In the genomic region with DNA sequence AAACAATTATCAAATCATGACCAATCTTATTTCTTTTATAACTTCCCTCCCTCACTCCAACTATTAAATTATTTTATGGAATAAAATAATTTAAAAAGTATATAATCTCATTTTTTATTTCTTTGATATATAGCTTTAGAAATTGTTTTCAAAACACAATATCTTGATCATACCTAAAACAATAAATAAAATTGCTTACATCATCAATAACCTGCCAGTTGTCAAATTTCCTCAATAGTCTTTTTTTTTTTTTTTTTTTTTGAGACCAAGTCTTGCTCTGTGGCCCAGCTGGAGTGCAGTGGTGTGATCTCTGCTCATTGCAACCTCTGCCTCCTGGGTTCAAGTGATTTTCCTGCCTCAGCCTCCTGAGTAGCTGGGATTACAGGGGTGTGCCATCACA, we compare ENCODE assay signal across 19 cellular contexts.
DNase-seq lines count a peak whose midpoint lies in the region; ATAC-seq, FAIRE-seq and TF ChIP-seq lines count a peak whose summit lies in the region.
"Had no signal": no experiment of that assay in that cellular context is flagged by ENCODE, and none has a peak within 500 bp of the region (broad histone marks: within the 10 kb centered on the region; RNA-seq: fewer than 3 reads in every experiment).

No MANE protein-coding gene starts in this region.

- H3K18ac ChIP-seq in IMR-90 (ENCODE audit: low read depth, low read length) = no peak overlapping the region
- H3K18ac ChIP-seq in H1 (ENCODE audit: extremely low read depth, low read length) = no peak overlapping the region

- H3K4me2 ChIP-seq in A549 (no peak overlapping the region), IMR-90 (ENCODE audit: low read depth, low read length) (no peak overlapping the region), H1 (ENCODE audit: insufficient read depth in 1 of 2, low read depth in 2 of 2, low read length in 2 of 2) (no peak overlapping the region), SK-N-SH (no peak overlapping the region)

- H3K79me1 ChIP-seq in IMR-90 (ENCODE audit: low read depth in 1 of 2, low read length in 2 of 2) (no peaks in the 10 kb centered on the region), H1 (ENCODE audit: low read depth, low read length) (no peaks in the 10 kb centered on the region)

- H2BK20ac ChIP-seq in IMR-90 (ENCODE audit: low read depth, low read length) = no peak overlapping the region
- H2BK20ac ChIP-seq in H1 (ENCODE audit: low read length) = no peak overlapping the region

- no peak for TF ChIP-seq RAD21 in A549 (conservative IDR thresholded peaks at IDR 0.05 in 1 of 2, IDR thresholded peaks at IDR 0.05 in 1 of 2)
- TF ChIP-seq RAD21 in IMR-90 (IDR thresholded peaks at IDR 0.05; ENCODE audit: low read length) = no peak
- no peak for TF ChIP-seq RAD21 in H1 (IDR thresholded peaks at IDR 0.05 in 1 of 2, conservative IDR thresholded peaks at IDR 0.05 in 1 of 2; ENCODE audit: low read depth in 2 of 2, low read length in 2 of 2)
- no peak for TF ChIP-seq RAD21 in SK-N-SH (IDR thresholded peaks at IDR 0.05; ENCODE audit: low read length)

- H2BK12ac ChIP-seq in H1 (ENCODE audit: low read depth, low read length) = no peak overlapping the region

- H3K14ac ChIP-seq in IMR-90 (replicated peaks; ENCODE audit: low read depth, low read length) (no peak overlapping the region), H1 (ENCODE audit: insufficient read length) (no peak overlapping the region)

- DNase-seq in A549 (ENCODE audit: low read depth in 1 of 2, low spot score in 1 of 2) (no peak), IMR-90 (no peak), H1 (ENCODE audit: low read depth in 1 of 2, low spot score in 2 of 2) (no peak), heart right ventricle (no peak), SK-N-SH (no peak), iPS-NIHi7 (ENCODE audit: extremely low spot score) (no peak)
- DNase-seq: 8988T; C1 segment of cervical spinal cord; Calu3; CD4-positive, alpha-beta memory T cell; COR-L47; DMS153; DND-41; GDM1; GM23248 had no signal

- H2BK5ac ChIP-seq in IMR-90 (ENCODE audit: low read depth, low read length, poor library complexity, severe bottlenecking) (no peak overlapping the region), H1 (ENCODE audit: low read depth, low read length) (no peak overlapping the region)

- no TSS peak for BruUV-seq in IMR-90 (replicated peaks; lab: Mats Ljungman, UMichigan)

- dilution Hi-C loops in IMR-90 (cut with HindIII; ENCODE audit: low sequenced_read_pairs, unreplicated experiment) = no loop called here

- H4K91ac ChIP-seq in IMR-90 (ENCODE audit: insufficient read depth, low read depth, low read length) (no peak overlapping the region), H1 (replicated peaks; ENCODE audit: insufficient read length, low read length) (no peak overlapping the region)

- H2AFZ ChIP-seq in IMR-90 (replicated peaks; ENCODE audit: low read length, poor library complexity) (no peak overlapping the region), H1 (ENCODE audit: low read length) (no peak overlapping the region), SK-N-SH (ENCODE audit: low read depth) (no peak overlapping the region)
- H2AFZ ChIP-seq: GM23248 had no signal

- H3K9me2 ChIP-seq in SK-N-SH = no peaks in the 10 kb centered on the region

- no peak overlapping the region for H2BK15ac ChIP-seq in IMR-90 (ENCODE audit: low read depth, low read length)
- no peak overlapping the region for H2BK15ac ChIP-seq in H1 (ENCODE audit: low read length)

- TF ChIP-seq CTCF in A549 (IDR thresholded peaks at IDR 0.05) = no peak
- no peak for TF ChIP-seq CTCF in IMR-90 (conservative IDR thresholded peaks at IDR 0.05; ENCODE audit: low read depth, low read length)
- no peak for TF ChIP-seq CTCF in H1 (IDR thresholded peaks at IDR 0.05; ENCODE audit: control extremely low read depth in 1 of 3, insufficient read depth in 1 of 3, low read depth in 1 of 3, low read length in 3 of 3)
- TF ChIP-seq CTCF in heart right ventricle (IDR thresholded peaks at IDR 0.05) = no peak
- TF ChIP-seq CTCF in SK-N-SH (IDR thresholded peaks at IDR 0.05) = no peak

- H3K4ac ChIP-seq in IMR-90 (ENCODE audit: low read depth, low read length) (no peak overlapping the region), H1 (replicated peaks; ENCODE audit: insufficient read length, low read depth, low read length) (no peak overlapping the region)

- H3K9ac ChIP-seq in IMR-90 (ENCODE audit: low read depth, low read length) (no peak overlapping the region), H1 (replicated peaks in 1 of 4; ENCODE audit: extremely low read depth in 1 of 4, low read depth in 3 of 4, low read length in 3 of 4) (no peak overlapping the region), SK-N-SH (no peak overlapping the region)
- H3K9ac ChIP-seq: GM23248 had no signal

- H3K23ac ChIP-seq in IMR-90 (ENCODE audit: low read depth, low read length) (no peak overlapping the region), H1 (ENCODE audit: insufficient read length) (no peak overlapping the region)

- H3K79me2 ChIP-seq in H1 (ENCODE audit: control insufficient read depth in 1 of 2, insufficient read depth in 2 of 2, low read length in 2 of 2) = no peaks in the 10 kb centered on the region
- H3K79me2 ChIP-seq in SK-N-SH (ENCODE audit: insufficient read depth) = no peaks in the 10 kb centered on the region

- H3K27me3 ChIP-seq in IMR-90 (ENCODE audit: control insufficient read depth, insufficient read depth, low read length) (peaks cover 27% of the 10 kb centered on the region), H1 (replicated peaks in 1 of 4; ENCODE audit: control insufficient read depth in 3 of 4, extremely low read depth in 1 of 4, insufficient read depth in 3 of 4, low read length in 3 of 4) (no peaks in the 10 kb centered on the region), heart right ventricle (no peaks in the 10 kb centered on the region), SK-N-SH (ENCODE audit: insufficient read depth) (no peaks in the 10 kb centered on the region)

- H3K4me3 ChIP-seq in A549 = no peak overlapping the region
- no peak overlapping the region for H3K4me3 ChIP-seq in IMR-90 (ENCODE audit: insufficient read depth, low read depth, low read length)
- no peak overlapping the region for H3K4me3 ChIP-seq in H1 (ENCODE audit: extremely low read depth in 1 of 4, insufficient read depth in 2 of 4, low read depth in 3 of 4, low read length in 4 of 4)
- H3K4me3 ChIP-seq in heart right ventricle = no peak overlapping the region
- H3K4me3 ChIP-seq in SK-N-SH (ENCODE audit: low read depth in 2 of 2, low read length in 1 of 2) = no peak overlapping the region
- H3K4me3 ChIP-seq: GM12878, GM23248, HAP-1 had no signal

- no peaks in the 10 kb centered on the region; the same call in 1 of the 2 replicates for H3K23me2 ChIP-seq in H1 (ENCODE audit: low read depth, low read length)

- H3K36me3 ChIP-seq in IMR-90 (ENCODE audit: control insufficient read depth, insufficient read depth, low read length) (no peaks in the 10 kb centered on the region), H1 (ENCODE audit: control insufficient read depth in 2 of 4, insufficient read depth in 4 of 4, low read length in 3 of 4) (no peaks in the 10 kb centered on the region), heart right ventricle (no peaks in the 10 kb centered on the region), SK-N-SH (replicated peaks in 1 of 2; ENCODE audit: control insufficient read depth in 1 of 2, insufficient read depth in 2 of 2, low read length in 1 of 2) (no peaks in the 10 kb centered on the region)
- H3K36me3 ChIP-seq: HAP-1 had no signal

- POLR2A ChIA-PET in A549 (lab: Yijun Ruan, JAX) (no interaction called here), IMR-90 (lab: Charles Lee; ENCODE audit: unreplicated experiment) (no interaction called here), H1 (lab: Charles Lee; ENCODE audit: partially characterized antibody) (no interaction called here), SK-N-SH (lab: Yijun Ruan, JAX) (no interaction called here)

- H3K56ac ChIP-seq in IMR-90 (ENCODE audit: extremely low read depth, insufficient read depth, low read length) (no peak overlapping the region), H1 (replicated peaks; ENCODE audit: insufficient read length, low read depth, low read length) (no peak overlapping the region)

- H3K4me1 ChIP-seq in A549 = no peaks in the 10 kb centered on the region
- H3K4me1 ChIP-seq in IMR-90 (ENCODE audit: control insufficient read depth, insufficient read depth, low read length) = no peaks in the 10 kb centered on the region
- H3K4me1 ChIP-seq in H1 (replicated peaks in 1 of 4; ENCODE audit: control insufficient read depth in 3 of 4, insufficient read depth in 4 of 4, low read length in 3 of 4) = peaks cover 0 to 2% (median 0%) of the 10 kb centered on the region in 4 experiments; a peak in 1 of 7 replicates
- H3K4me1 ChIP-seq in heart right ventricle = peaks cover 0 to 18% (median 0%) of the 10 kb centered on the region in 9 donors
- H3K4me1 ChIP-seq in SK-N-SH (ENCODE audit: control insufficient read depth in 1 of 2, insufficient read depth in 2 of 2, low read depth in 1 of 2, low read length in 1 of 2) = peaks cover 0 to 2% of the 10 kb centered on the region in 2 experiments; a peak in 1 of 4 replicates
- H3K4me1 ChIP-seq: HAP-1 had no signal

- CTCF ChIA-PET in A549 (lab: Yijun Ruan, JAX) = interaction anchor here (0.6 kb wide), 1 partner anchor 857 kb away, joined by 3 read pairs; no protein-coding TSS in a partner anchor
- CTCF ChIA-PET in IMR-90 (lab: Yijun Ruan, JAX) = no interaction called here
- CTCF ChIA-PET in H1 (lab: Charles Lee; ENCODE audit: partially characterized antibody) = interaction anchor here (0.5 to 1.4 kb wide), 3 partner anchors 136 to 396 kb away, joined by 3 to 6 read pairs (median 4); no protein-coding TSS in a partner anchor
- CTCF ChIA-PET in SK-N-SH (lab: Yijun Ruan, JAX) = interaction anchor here (1.5 kb wide), 1 partner anchor 75 kb away, joined by 4 read pairs; no protein-coding TSS in a partner anchor

- FAIRE-seq in A549 (lab: Jason Lieb, UNC) (no peak), H1 (lab: Jason Lieb, UNC) (no peak)
- FAIRE-seq: GM12878, GM19239, H54 had no signal

- H4K8ac ChIP-seq in IMR-90 (ENCODE audit: low read depth in 2 of 2, low read length in 2 of 2) (no peak overlapping the region), H1 (ENCODE audit: extremely low read depth, insufficient read depth, low read length) (no peak overlapping the region)

- H4K20me1 ChIP-seq in IMR-90 (ENCODE audit: insufficient read depth, low read length) (no peaks in the 10 kb centered on the region), H1 (replicated peaks in 1 of 2; ENCODE audit: control insufficient read depth in 1 of 2, insufficient read depth in 2 of 2, low read length in 2 of 2) (no peaks in the 10 kb centered on the region), SK-N-SH (ENCODE audit: insufficient read depth) (no peaks in the 10 kb centered on the region)

- H3K27ac ChIP-seq in A549 (no peak overlapping the region), IMR-90 (ENCODE audit: insufficient read depth, low read length) (no peak overlapping the region), H1 (ENCODE audit: low read depth, low read length) (no peak overlapping the region), heart right ventricle (no peak overlapping the region), SK-N-SH (ENCODE audit: low read depth in 2 of 2, low read length in 1 of 2) (no peak overlapping the region)
- H3K27ac ChIP-seq: GM23248 had no signal

- H2AK5ac ChIP-seq in IMR-90 (ENCODE audit: low read depth, low read length) = no peak overlapping the region
- H2AK5ac ChIP-seq in H1 (ENCODE audit: low read depth, low read length) = no peak overlapping the region

- H2BK120ac ChIP-seq in IMR-90 (ENCODE audit: low read depth, low read length) (no peak overlapping the region), H1 (replicated peaks; ENCODE audit: low read depth, low read length) (no peak overlapping the region)

- H3K9me3 ChIP-seq in A549 = no peaks in the 10 kb centered on the region
- no peaks in the 10 kb centered on the region for H3K9me3 ChIP-seq in IMR-90 (ENCODE audit: control insufficient read depth, insufficient read depth, low read length)
- peaks cover 0 to 10% of the 10 kb centered on the region in 2 experiments; a peak in 1 of 4 replicates for H3K9me3 ChIP-seq in H1 (ENCODE audit: insufficient read depth in 2 of 2, low read depth in 1 of 2, low read length in 1 of 2)
- H3K9me3 ChIP-seq in heart right ventricle = no peaks in the 10 kb centered on the region
- H3K9me3 ChIP-seq in SK-N-SH = no peaks in the 10 kb centered on the region

- H4K5ac ChIP-seq in IMR-90 (ENCODE audit: low read depth, low read length) = no peak overlapping the region
- H4K5ac ChIP-seq in H1 (ENCODE audit: insufficient read length, low read depth, low read length) = no peak overlapping the region

- in situ Hi-C loops in IMR-90 (cut with MboI; ENCODE audit: low sequenced_read_pairs) = no loop called here

- no peaks in the 10 kb centered on the region for H3F3A ChIP-seq in SK-N-SH (replicated peaks; ENCODE audit: insufficient read depth)

- no peak for TF ChIP-seq POLR2A in A549 (IDR thresholded peaks at IDR 0.05; ENCODE audit: low read length)
- TF ChIP-seq POLR2A in IMR-90 (IDR thresholded peaks at IDR 0.05; ENCODE audit: low read depth, low read length) = no peak
- no peak for TF ChIP-seq POLR2A in H1 (IDR thresholded peaks at IDR 0.05; ENCODE audit: control extremely low read depth in 1 of 2, low read depth in 2 of 2, low read length in 2 of 2)

- no peak for TF ChIP-seq EP300 in A549 (IDR thresholded peaks at IDR 0.05)
- TF ChIP-seq EP300 in H1 (IDR thresholded peaks at IDR 0.05; ENCODE audit: borderline replicate concordance in 1 of 2, low read depth in 2 of 2, low read length in 2 of 2) = no peak
- no peak for TF ChIP-seq EP300 in SK-N-SH (IDR thresholded peaks at IDR 0.05; ENCODE audit: borderline replicate concordance in 1 of 2, low read depth in 1 of 2, low read length in 1 of 2)

- ATAC-seq in A549 (no peak), IMR-90 (ENCODE audit: low read depth) (no peak), heart right ventricle (no peak)
- ATAC-seq: GM12878 had no signal

- no peak overlapping the region for H2AK9ac ChIP-seq in IMR-90 (replicated peaks; ENCODE audit: low read depth, low read length, poor library complexity)

- intact Hi-C loops in IMR-90 (cut with micrococcal nuclease) = loop anchor here (5.0 kb wide), 1 partner anchor 37 kb away; no protein-coding TSS in a partner anchor
- intact Hi-C loops in heart right ventricle (cut with DNase I) = loop anchor here in 1 of 10 donors (10.0 kb wide), 1 partner anchor 114 kb away; no protein-coding TSS in a partner anchor

- H3K9me1 ChIP-seq in IMR-90 (ENCODE audit: insufficient read depth, low read length) = no peaks in the 10 kb centered on the region

Comparison
In these comparisons a context has a peak if more than half of its experiments do, and no peak if none do; other contexts are left out.
1. Of the 18 proteins assayed by ChIP-seq in both H1 and A549: peak only in H1: none; only in A549: none; in both: MAFK; in neither: 17.